In genomic region chr3:57949779-57950618, GRCh38 we compare ENCODE assay signal across 9 cellular contexts. TPM values are rescaled to one million over a fixed set of nuclear protein-coding genes. Genes with fewer than 3 reads are reported as not detected.
DNase-seq lines count a peak whose midpoint lies in the region; ATAC-seq, FAIRE-seq and TF ChIP-seq lines count a peak whose summit lies in the region.
"Had no signal": no experiment of that assay in that cellular context is flagged by ENCODE, and none has a peak within 500 bp of the region (broad histone marks: within the 10 kb centered on the region; RNA-seq: fewer than 3 reads in every experiment).

No MANE protein-coding gene starts in this region.

- no peak for FAIRE-seq in GM12892 (lab: Jason Lieb, UNC)

- DNase-seq in AG09319 (ENCODE audit: extremely low read depth, low read depth): no peak
- peak; percentile 30 for DNase-seq in NB4 (ENCODE audit: low read depth)
- DNase-seq in dermis blood vessel endothelial cell: peak; percentile 70
- peak; percentile 44 for DNase-seq in mucosa of gallbladder (ENCODE audit: low spot score)
- no peak for DNase-seq in GM12892 (ENCODE audit: insufficient read length)
- DNase-seq in H7: no peak
- no peak for DNase-seq in effector CD8-positive, alpha-beta T cell (lab: John Stamatoyannopoulos, UW)
- DNase-seq: activated naive CD4-positive, alpha-beta T cell had no signal

- H3K27me3 ChIP-seq in H7 (ENCODE audit: control insufficient read depth, insufficient read depth, low read length): no peaks in the 10 kb centered on the region

- TF ChIP-seq CTCF in AG09319 (IDR thresholded peaks at IDR 0.05; ENCODE audit: low read depth, low read length) (peak; percentile 0), NB4 (IDR thresholded peaks at IDR 0.05; ENCODE audit: low read depth, low read length) (no peak)

- ATAC-seq in HG03378 (IDR thresholded peaks at IDR 0.05; ENCODE audit: unreplicated experiment): no peak

- H3K4me3 ChIP-seq in NB4 (ENCODE audit: low read depth, low read length) (no peak overlapping the region), H7 (ENCODE audit: insufficient read depth, low read depth, low read length) (no peak overlapping the region)

- no peaks in the 10 kb centered on the region for H3K36me3 ChIP-seq in H7 (replicated peaks; ENCODE audit: control insufficient read depth, insufficient read depth, low read length)

- TF ChIP-seq POLR2A in NB4 (IDR thresholded peaks at IDR 0.05; ENCODE audit: extremely low read depth, insufficient read length) (no peak), GM12892 (IDR thresholded peaks at IDR 0.05; ENCODE audit: low read depth, low read length) (no peak)

RNA-seq across cellular contexts. Expression of gene FLNB, which starts 58.2 kb away (rescaled TPM):
- 676 and 796 TPM in 2 replicates for total RNA-seq in dermis blood vessel endothelial cell
- total RNA-seq in mucosa of gallbladder: 119 TPM
- 20.4 TPM for polyA plus RNA-seq in GM12892 (2012; ENCODE audit: missing spikeins)
- 75.4 and 116 TPM in 2 replicates for total RNA-seq in H7 (2014; rRNA removed; shearing (Covaris generic))

Comparison
In these comparisons a context has a peak if more than half of its experiments do, and no peak if none do; other contexts are left out.
1. DNase-seq: peak in NB4 (single experiment), dermis blood vessel endothelial cell (single experiment) and mucosa of gallbladder (single experiment); none in AG09319 (single experiment), GM12892 (single experiment), H7 (single experiment) and effector CD8-positive, alpha-beta T cell (single experiment).